Comparison of ENCODE assay signal across 8 cellular contexts in genomic region chrX:80285131-80285773, GRCh38.
DNase-seq lines count a peak whose midpoint lies in the region; ATAC-seq and TF ChIP-seq lines count a peak whose summit lies in the region.

No MANE protein-coding gene starts in this region.

- H3K9me3 ChIP-seq in T-helper 17 cell (ENCODE audit: control insufficient read depth, low read length, poor library complexity, severe bottlenecking), result no peaks in the 10 kb centered on the region

- in situ Hi-C loops in GM13977 (cut with MboI; ENCODE audit: low pct_unique_long_range_greater_than_20kb, low sequenced_read_pairs, unreplicated experiment), result no loop called here

- no peaks in the 10 kb centered on the region for H3K36me3 Mint-ChIP-seq in T-helper 17 cell (ENCODE audit: low read depth)

- H3K4me1 Mint-ChIP-seq in T-helper 17 cell, result no peaks in the 10 kb centered on the region

- H3K27ac Mint-ChIP-seq in T-helper 17 cell, result no peak overlapping the region

- no peak overlapping the region for H3K4me3 Mint-ChIP-seq in T-helper 17 cell

- DNase-seq in AG08396 (ENCODE audit: low spot score) (peak; percentile 3), GM13977 (ENCODE audit: low spot score) (peak; percentile 5), NCI-H1105 (lab: John Stamatoyannopoulos, UW) (peak; percentile 10), fibroblast of the conjunctiva (ENCODE audit: low read depth) (peak; percentile 10), T-helper 17 cell (no peak), GM19240 (ENCODE audit: insufficient read length, low spot score) (no peak), middle frontal gyrus (ENCODE audit: extremely low spot score, low spot score) (no peak)

- peak; percentile 68 for TF ChIP-seq CTCF in GM13977 (IDR thresholded peaks at IDR 0.05; ENCODE audit: extremely low read depth, insufficient read depth, missing control alignments)

- ATAC-seq in T-helper 17 cell (no peak), HG02970 (IDR thresholded peaks at IDR 0.05; ENCODE audit: low FRiP score, unreplicated experiment) (no peak)

- no peaks in the 10 kb centered on the region for H3K27me3 Mint-ChIP-seq in T-helper 17 cell

Comparison
In these comparisons a context has a peak if more than half of its experiments do, and no peak if none do; other contexts are left out.
1. DNase-seq: peak in AG08396 (single experiment), GM13977 (single experiment), NCI-H1105 (single experiment) and fibroblast of the conjunctiva (single experiment); none in T-helper 17 cell (0 of 3), GM19240 (single experiment) and middle frontal gyrus (single experiment).